Comparison of ENCODE assay signal across 8 cellular contexts in the genomic region with DNA sequence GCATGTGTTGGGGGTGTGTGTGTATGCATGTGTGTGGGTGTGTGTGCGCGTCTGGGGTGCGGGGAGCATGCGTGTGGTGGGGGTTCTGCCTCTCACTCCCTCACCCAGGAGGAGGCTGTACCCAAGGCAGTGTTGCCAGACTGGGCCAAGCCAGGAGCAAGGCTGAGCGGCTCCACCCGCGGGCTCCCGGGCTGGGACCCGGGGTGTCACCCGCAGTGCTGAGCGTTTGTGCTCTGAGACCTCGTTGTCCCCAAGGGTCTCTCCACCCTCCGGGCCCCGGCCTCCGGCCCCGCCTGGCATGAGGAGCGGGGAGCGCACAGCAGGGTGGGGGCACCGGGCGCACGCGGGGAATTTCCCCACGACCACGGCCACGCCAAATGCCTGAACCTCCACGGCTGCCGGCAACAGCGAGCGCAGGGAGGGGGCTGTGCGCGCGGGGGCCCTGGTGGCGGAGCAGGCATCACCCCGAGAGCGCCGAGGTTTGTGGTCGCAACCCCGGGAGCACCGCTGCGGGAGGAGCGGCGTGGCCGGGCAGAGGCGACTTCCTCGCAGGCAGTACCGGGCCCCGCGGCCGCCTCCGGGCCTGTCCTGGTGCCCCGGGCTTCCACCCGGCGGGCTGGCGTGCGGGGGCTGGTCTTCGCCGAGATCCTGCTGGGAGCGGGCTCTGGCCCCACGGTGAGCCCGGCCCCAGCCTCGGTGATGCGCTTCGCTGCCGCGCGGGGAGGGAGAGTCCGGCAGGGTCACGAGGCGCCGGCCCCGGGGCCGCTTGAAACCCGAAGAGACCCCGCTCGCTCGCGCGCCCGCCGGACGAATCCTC. TPM values are rescaled to one million over a fixed set of nuclear protein-coding genes. Genes with fewer than 3 reads are reported as not detected.
A peak's percentile ranks its signal among the peaks of the same experiment; 100 is the strongest.
DNase-seq lines count a peak whose midpoint lies in the region; ATAC-seq and TF ChIP-seq lines count a peak whose summit lies in the region.

No MANE protein-coding gene starts in this region.

- H3K18ac ChIP-seq in trophoblast cell (ENCODE audit: low read length), result no peak overlapping the region

- peaks cover 21% of the 10 kb centered on the region for H3K27me3 ChIP-seq in trophoblast cell (ENCODE audit: insufficient read depth, low read length)

- no peak overlapping the region for H2AK5ac ChIP-seq in trophoblast cell (ENCODE audit: low read length)

- H4K91ac ChIP-seq in trophoblast cell (ENCODE audit: low read depth, low read length), result no peak overlapping the region

- no peaks in the 10 kb centered on the region for H3K79me2 ChIP-seq in trophoblast cell (ENCODE audit: control insufficient read depth, insufficient read depth, low read length, poor library complexity)

- H2AFZ ChIP-seq in trophoblast cell (ENCODE audit: insufficient read depth, low read length, poor library complexity), result no peak overlapping the region

- no peak overlapping the region for H4K12ac ChIP-seq in trophoblast cell (ENCODE audit: low read depth, low read length)

- H3K27ac ChIP-seq in trophoblast cell (ENCODE audit: low read depth, low read length), result no peak overlapping the region

- no peak overlapping the region for H3K4ac ChIP-seq in trophoblast cell (ENCODE audit: low read depth, low read length)

- no peaks in the 10 kb centered on the region for H3K79me1 ChIP-seq in trophoblast cell (ENCODE audit: low read length)

- WGBS in trophoblast cell (ENCODE audit: extremely low coverage, insufficient coverage, insufficient read length), result no CpG with 5 or more reads among the region's 81 CpGs

- H3K36me3 ChIP-seq in trophoblast cell (ENCODE audit: control insufficient read depth in 1 of 2, insufficient read depth in 2 of 2, low read length in 2 of 2), result peaks cover 2% of the 10 kb centered on the region in 2 experiments

- no peak overlapping the region for H2BK12ac ChIP-seq in trophoblast cell (ENCODE audit: low read length)

- H2BK120ac ChIP-seq in trophoblast cell (ENCODE audit: insufficient read depth, low read length, poor library complexity), result no peak overlapping the region

- no peak for TF ChIP-seq CTCF in GM10266 (IDR thresholded peaks at IDR 0.05; ENCODE audit: control insufficient read depth, insufficient read depth, low read depth, missing control alignments)

- no peak overlapping the region for H3K23ac ChIP-seq in trophoblast cell (ENCODE audit: low read length)

- no peak overlapping the region for H4K8ac ChIP-seq in trophoblast cell (ENCODE audit: low read depth, low read length)

- intact Hi-C loops in Right ventricle myocardium superior (cut with DNase I), result no loop called here

- no peak overlapping the region for H3K14ac ChIP-seq in trophoblast cell (ENCODE audit: low read length)

- H3K4me2 ChIP-seq in trophoblast cell (ENCODE audit: low read length), result peak overlapping the region; percentile 98

- H3K9me3 ChIP-seq in trophoblast cell (ENCODE audit: insufficient read depth, low read depth, low read length), result peaks cover 14% of the 10 kb centered on the region

- H3K4me1 ChIP-seq in trophoblast cell (ENCODE audit: control insufficient read depth in 1 of 2, insufficient read depth in 2 of 2, low read length in 2 of 2), result peaks cover 6 to 10% of the 10 kb centered on the region in 2 experiments

- H3K4me3 ChIP-seq in trophoblast cell (ENCODE audit: low read depth, low read length), result peak overlapping the region; percentile 44

- no peak overlapping the region for H3K9ac ChIP-seq in trophoblast cell (ENCODE audit: low read length)

- H2BK5ac ChIP-seq in trophoblast cell (ENCODE audit: low read depth, low read length, poor library complexity), result no peak overlapping the region

- ATAC-seq in GM19025 (IDR thresholded peaks at IDR 0.05; ENCODE audit: low read depth, unreplicated experiment) (peak; percentile 31), Right ventricle myocardium superior (ENCODE audit: poor library complexity) (peak; percentile 51)

- peak; percentile 32 to 37 for DNase-seq in activated T-cell treated with anti-CD3 and anti-CD28 coated beads, Interleukin-2, amount 50 U/mL, for 48 hours
- DNase-seq in Right ventricle myocardium superior, result no peak
- DNase-seq in trophoblast cell, result no peak
- DNase-seq in GM10266 (ENCODE audit: extremely low spot score), result no peak
- DNase-seq in NCI-H2227 (lab: John Stamatoyannopoulos, UW; ENCODE audit: unreplicated experiment), result no peak
- DNase-seq in T1000 (lab: John Stamatoyannopoulos, UW), result no peak
- DNase-seq in NCI-H2171 treated with DMSO at 0.1 percent for 48 hours (lab: John Stamatoyannopoulos, UW), result no peak

RNA-seq across cellular contexts. Expression of gene OCA2, which starts 7.4 kb away (rescaled TPM):
- 0.16 TPM for total RNA-seq in Right ventricle myocardium superior
- 0.05 and 0.08 TPM in 2 replicates for polyA plus RNA-seq in trophoblast cell (2013)

Comparison
In these comparisons a context has a peak if more than half of its experiments do, and no peak if none do; other contexts are left out.
1. DNase-seq: peak in activated T-cell treated with anti-CD3 and anti-CD28 coated beads, Interleukin-2, amount 50 U/mL, for 48 hours (2 of 2); none in Right ventricle myocardium superior (single experiment), trophoblast cell (0 of 2), GM10266 (single experiment), NCI-H2227 (single experiment), T1000 (single experiment) and NCI-H2171 treated with DMSO at 0.1 percent for 48 hours (single experiment).